10 cellular contexts compared by ENCODE assay signal in the genomic region with DNA sequence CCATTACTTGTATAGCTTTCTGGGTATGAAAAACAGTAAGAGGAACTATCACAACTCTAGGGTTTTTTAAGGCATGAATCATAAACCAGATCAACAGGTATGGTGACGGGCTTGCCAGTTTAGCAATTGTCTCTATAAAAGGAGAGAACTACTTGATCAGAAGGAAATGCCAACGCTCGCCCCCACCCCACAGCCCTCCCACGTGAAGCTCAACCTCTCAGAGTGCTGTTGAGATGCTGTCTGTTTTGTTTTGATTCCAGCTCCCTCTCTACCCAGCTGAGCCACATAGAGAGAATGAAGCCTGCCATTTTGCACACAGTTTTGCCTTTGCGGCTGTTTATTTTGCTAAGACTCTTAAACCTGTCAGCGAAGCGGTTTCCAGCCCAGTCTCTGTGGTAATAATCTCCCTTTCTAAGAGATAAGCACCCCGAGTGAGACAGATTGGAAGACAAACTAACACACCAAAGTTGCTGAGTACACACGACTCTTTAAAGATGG.
DNase-seq lines count a peak whose midpoint lies in the region; ATAC-seq and TF ChIP-seq lines count a peak whose summit lies in the region.
"Had no signal": no experiment of that assay in that cellular context is flagged by ENCODE, and none has a peak within 500 bp of the region (broad histone marks: within the 10 kb centered on the region; RNA-seq: fewer than 3 reads in every experiment).

No MANE protein-coding gene starts in this region.

- H3K4me1 ChIP-seq in right atrium auricular region = peaks cover 0 to 30% of the 10 kb centered on the region in 2 donors

- peak; percentile 45 for ATAC-seq in Right ventricle myocardium superior (ENCODE audit: poor library complexity)
- peak; percentile 37 to 54 for ATAC-seq in naive thymus-derived CD8-positive, alpha-beta T cell

- intact Hi-C loops in Right ventricle myocardium superior (cut with DNase I) = no loop called here

- no peaks in the 10 kb centered on the region for H3K27me3 ChIP-seq in right atrium auricular region

- peak overlapping the region in 7 of 10 donors; percentile 43 to 91 (median 67) for H3K27ac Mint-ChIP-seq in naive thymus-derived CD8-positive, alpha-beta T cell
- H3K27ac Mint-ChIP-seq in type B pancreatic cell = peak overlapping the region; percentile 96

- no peaks in the 10 kb centered on the region for H3K36me3 Mint-ChIP-seq in naive thymus-derived CD8-positive, alpha-beta T cell
- peaks cover 4% of the 10 kb centered on the region for H3K36me3 Mint-ChIP-seq in type B pancreatic cell

- POLR2A ChIA-PET in naive thymus-derived CD8-positive, alpha-beta T cell (lab: Charles Lee) = no interaction called here

- H3K9me3 ChIP-seq in right atrium auricular region = no peaks in the 10 kb centered on the region

- no peak overlapping the region for H3K27ac ChIP-seq in right atrium auricular region
- H3K27ac ChIP-seq in substantia nigra (ENCODE audit: low read depth, low read length, poor library complexity, severe bottlenecking) = no peak overlapping the region

- peaks cover 0 to 2% (median 0%) of the 10 kb centered on the region in 5 donors for H3K27me3 Mint-ChIP-seq in naive thymus-derived CD8-positive, alpha-beta T cell
- H3K27me3 Mint-ChIP-seq in type B pancreatic cell = no peaks in the 10 kb centered on the region

- DNase-seq in Right ventricle myocardium superior (no peak), right atrium auricular region (ENCODE audit: low spot score) (no peak), type B pancreatic cell (ENCODE audit: extremely low spot score, unreplicated experiment) (peak; percentile 63), substantia nigra (lab: John Stamatoyannopoulos, UW) (no peak), amygdala (lab: John Stamatoyannopoulos, UW) (no peak), dedifferentiated amniotic fluid mesenchymal stem cell (ENCODE audit: extremely low spot score) (no peak)
- peak; percentile 15 for DNase-seq in activated T-helper 9 cell treated with anti-CD3 and anti-CD28 coated beads, Interleukin-2, amount 50 U/mL, for 16 hours (ENCODE audit: low read depth)
- DNase-seq in naive thymus-derived CD8-positive, alpha-beta T cell = peak in 1 of 10 donors; percentile 40
- DNase-seq: activated gamma-delta T cell, NCI-H187 had no signal

- peaks cover 0 to 4% (median 0%) of the 10 kb centered on the region in 9 donors for H3K9me3 Mint-ChIP-seq in naive thymus-derived CD8-positive, alpha-beta T cell
- H3K9me3 Mint-ChIP-seq in type B pancreatic cell = peaks cover 11% of the 10 kb centered on the region

- H3K4me3 Mint-ChIP-seq in naive thymus-derived CD8-positive, alpha-beta T cell = peak overlapping the region in 3 of 10 donors; percentile 22 to 48 (median 24)
- H3K4me3 Mint-ChIP-seq in type B pancreatic cell = peak overlapping the region; percentile 69

- H3K4me1 Mint-ChIP-seq in naive thymus-derived CD8-positive, alpha-beta T cell = peaks cover 3 to 10% (median 6%) of the 10 kb centered on the region in 4 donors
- H3K4me1 Mint-ChIP-seq in type B pancreatic cell (ENCODE audit: unreplicated experiment) = peaks cover 39% of the 10 kb centered on the region

- H3K4me3 ChIP-seq in right atrium auricular region = no peak overlapping the region

- H3K36me3 ChIP-seq in right atrium auricular region = no peaks in the 10 kb centered on the region

- TF ChIP-seq CTCF in right atrium auricular region (IDR thresholded peaks at IDR 0.05) = no peak
- no peak for TF ChIP-seq CTCF in type B pancreatic cell (conservative IDR thresholded peaks at IDR 0.05)

Comparison
In these comparisons a context has a peak if more than half of its experiments do, and no peak if none do; other contexts are left out.
1. DNase-seq: peak in activated T-helper 9 cell treated with anti-CD3 and anti-CD28 coated beads, Interleukin-2, amount 50 U/mL, for 16 hours (single experiment) and type B pancreatic cell (single experiment); none in Right ventricle myocardium superior (single experiment), right atrium auricular region (single experiment), substantia nigra (0 of 49), amygdala (0 of 56) and dedifferentiated amniotic fluid mesenchymal stem cell (single experiment).